1 cellular context compared by ENCODE assay signal in genomic region chr1:111638320-111638719, GRCh38.
TF ChIP-seq lines count a peak whose summit lies in the region.

No MANE protein-coding gene starts in this region.

TF ChIP-seq in GM12878, 131 proteins besides CTCF, POLR2A, EP300 and RAD21:
- no peak for TF ChIP-seq ZNF687 (IDR thresholded peaks at IDR 0.05)
